ENCODE assay signal across 17 cellular contexts in genomic region chr6:75213112-75213511, GRCh38. TPM values are rescaled to one million over a fixed set of nuclear protein-coding genes. Genes with fewer than 3 reads are reported as not detected.
"Had no signal": no experiment of that assay in that cellular context is flagged by ENCODE, and none has a peak within 500 bp of the region (broad histone marks: within the 10 kb centered on the region; RNA-seq: fewer than 3 reads in every experiment).

No MANE protein-coding gene starts in this region.

- H3K9me3 ChIP-seq: psoas muscle, spleen, thoracic aorta had no signal

- DNase-seq: activated CD4-positive, alpha-beta memory T cell treated with anti-CD3 and anti-CD28 coated beads, Interleukin-2, amount 10 ng/mL, durations not matched to agents 7 days and 5 days; activated CD4-positive, CD25-positive, alpha-beta regulatory T cell treated with anti-CD3 and anti-CD28 coated beads, Interleukin-2, amount 50 U/mL, for 72 hours; activated CD8-positive, alpha-beta memory T cell treated with anti-CD3 and anti-CD28 coated beads, Interleukin-2, amount 50 U/mL, for 4 hours; activated naive CD4-positive, alpha-beta T cell; mammary epithelial cell; nephron progenitor cell; psoas muscle; SIG-M5; spleen; stimulated activated CD4-positive, alpha-beta T cell treated with anti-CD3 and anti-CD28 coated beads, Interleukin-1b, Interleukin-23, amount 100 ng/mL, for 48 hours; stimulated activated naive CD4-positive, alpha-beta T cell treated with Interleukin-2 at 50 U/mL for 16 hours had no signal

- H3K4me3 Mint-ChIP-seq: activated CD4-positive, alpha-beta memory T cell treated with anti-CD3 and anti-CD28 coated beads, Interleukin-2, amount 10 ng/mL, durations not matched to agents 7 days and 5 days; activated T-cell treated with anti-CD3 and anti-CD28 coated beads, Interleukin-2, amount 50 U/mL, for 72 hours; nephron progenitor cell had no signal

- H3K27ac Mint-ChIP-seq: activated CD4-positive, alpha-beta memory T cell treated with anti-CD3 and anti-CD28 coated beads, Interleukin-2, amount 10 ng/mL, durations not matched to agents 7 days and 5 days; activated T-cell treated with anti-CD3 and anti-CD28 coated beads, Interleukin-2, amount 50 U/mL, for 72 hours; nephron progenitor cell had no signal

- H3K9me3 Mint-ChIP-seq: activated CD4-positive, alpha-beta memory T cell treated with anti-CD3 and anti-CD28 coated beads, Interleukin-2, amount 10 ng/mL, durations not matched to agents 7 days and 5 days; activated T-cell treated with anti-CD3 and anti-CD28 coated beads, Interleukin-2, amount 50 U/mL, for 72 hours; nephron progenitor cell had no signal

- ATAC-seq: psoas muscle, sciatic nerve had no signal

- H3K27ac ChIP-seq: epithelial cell of prostate, psoas muscle, spleen, thoracic aorta had no signal

- H3K36me3 ChIP-seq: spleen, thoracic aorta had no signal

- H3K4me3 ChIP-seq: psoas muscle, spleen, thoracic aorta had no signal

- FAIRE-seq: colon had no signal

RNA-seq across cellular contexts. Expression of gene COL12A1, which starts 7.3 kb away (rescaled TPM):
- total RNA-seq: activated CD4-positive, alpha-beta memory T cell treated with anti-CD3 and anti-CD28 coated beads, Interleukin-2, amount 10 ng/mL, durations not matched to agents 7 days and 5 days; activated T-cell treated with anti-CD3 and anti-CD28 coated beads, Interleukin-2, amount 50 U/mL, for 72 hours; T-helper 2 cell treated with Interferon-gamma antibody and Interleukin-4, amounts not matched to agents 100 ng/mL and 5 ng/mL, for 36 hours had no signal
